ENCODE assay signal across 8 cellular contexts in the genomic region with DNA sequence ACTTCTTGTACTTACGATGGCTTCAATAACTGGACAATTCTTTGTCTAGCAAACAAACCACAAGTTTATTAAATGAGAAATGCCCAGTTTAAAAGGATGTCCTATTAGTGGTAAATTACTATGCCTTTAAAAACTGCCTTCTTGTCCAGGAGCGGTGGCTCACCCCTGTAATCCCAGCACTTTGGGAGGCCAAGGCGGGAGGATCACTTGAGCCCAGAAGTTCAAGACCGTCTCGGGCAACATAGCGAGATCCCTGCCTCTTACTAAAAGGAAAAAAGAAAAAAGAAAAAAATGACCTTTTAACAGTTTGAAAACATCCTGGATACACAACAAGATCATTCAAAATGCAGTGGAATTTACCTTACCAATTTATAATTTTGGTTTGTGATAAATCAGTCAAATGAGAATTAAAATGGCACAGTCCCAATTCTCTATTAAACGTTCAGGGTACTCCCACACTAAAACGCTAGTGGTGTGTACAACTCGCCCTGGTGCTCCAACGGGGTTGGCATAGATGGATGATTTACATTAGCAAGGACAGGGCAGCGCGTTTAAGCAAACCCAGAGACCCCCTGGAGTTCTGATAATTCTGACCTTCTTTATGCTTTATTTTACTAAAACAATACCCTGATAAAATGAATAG. TPM values are rescaled to one million over a fixed set of nuclear protein-coding genes. Genes with fewer than 3 reads are reported as not detected.
DNase-seq lines count a peak whose midpoint lies in the region; ATAC-seq and TF ChIP-seq lines count a peak whose summit lies in the region.

No MANE protein-coding gene starts in this region.

- 39% methylated on average over 12 of the region's 12 CpGs for WGBS in hepatocyte (ENCODE audit: low lambda C conversion rate, missing lambda C conversion rate)

- no peaks in the 10 kb centered on the region for H3K9me2 ChIP-seq in hepatocyte (replicated peaks; ENCODE audit: insufficient read depth)

- H2AFZ ChIP-seq in hepatocyte: peak overlapping the region; percentile 83

- H3K36me3 ChIP-seq in hepatocyte (replicated peaks; ENCODE audit: insufficient read depth, low read depth): no peaks in the 10 kb centered on the region

- H3K4me1 ChIP-seq in hepatocyte (ENCODE audit: insufficient read depth): peaks cover 26% of the 10 kb centered on the region

- no peaks in the 10 kb centered on the region for H3K27me3 Mint-ChIP-seq in activated T-cell treated with anti-CD3 and anti-CD28 coated beads, Interleukin-2, amount 50 U/mL, for 24 hours

- H3K79me2 ChIP-seq in hepatocyte: peaks cover 74% of the 10 kb centered on the region

- no peaks in the 10 kb centered on the region for H3K27me3 ChIP-seq in hepatocyte

- H3K4me3 ChIP-seq in WI38 (ENCODE audit: low read depth, low read length) (peak overlapping the region; percentile 88), hepatocyte (peak overlapping the region; percentile 51)

- peak overlapping the region; percentile 86 for H3K4me2 ChIP-seq in hepatocyte

- H3K27ac ChIP-seq in hepatocyte: peak overlapping the region; percentile 99

- ATAC-seq in stimulated activated effector memory CD8-positive, alpha-beta T cell treated with anti-CD3 and anti-CD28 coated beads, Interleukin-12 subunit alpha, Interleukin-12 subunit beta, amount 100 ng/mL, for 72 hours: no peak
- ATAC-seq in left lobe of liver: no peak

- peak overlapping the region; percentile 87 for H3K4me3 Mint-ChIP-seq in activated T-cell treated with anti-CD3 and anti-CD28 coated beads, Interleukin-2, amount 50 U/mL, for 24 hours
- H3K4me3 Mint-ChIP-seq in stimulated activated effector memory CD8-positive, alpha-beta T cell treated with anti-CD3 and anti-CD28 coated beads, Interleukin-12 subunit alpha, Interleukin-12 subunit beta, amount 100 ng/mL, for 72 hours: peak overlapping the region; percentile 93

- H3K27ac Mint-ChIP-seq in activated T-cell treated with anti-CD3 and anti-CD28 coated beads, Interleukin-2, amount 50 U/mL, for 24 hours: peak overlapping the region; percentile 96
- peak overlapping the region; percentile 96 for H3K27ac Mint-ChIP-seq in stimulated activated effector memory CD8-positive, alpha-beta T cell treated with anti-CD3 and anti-CD28 coated beads, Interleukin-12 subunit alpha, Interleukin-12 subunit beta, amount 100 ng/mL, for 72 hours

- no peaks in the 10 kb centered on the region for H3K9me3 Mint-ChIP-seq in activated T-cell treated with anti-CD3 and anti-CD28 coated beads, Interleukin-2, amount 50 U/mL, for 24 hours
- no peaks in the 10 kb centered on the region for H3K9me3 Mint-ChIP-seq in stimulated activated effector memory CD8-positive, alpha-beta T cell treated with anti-CD3 and anti-CD28 coated beads, Interleukin-12 subunit alpha, Interleukin-12 subunit beta, amount 100 ng/mL, for 72 hours

- H4K20me1 ChIP-seq in hepatocyte (ENCODE audit: insufficient read depth, poor library complexity, severe bottlenecking): peaks cover 24% of the 10 kb centered on the region

- H3K9me3 ChIP-seq in hepatocyte (ENCODE audit: low read depth): no peaks in the 10 kb centered on the region

- peaks cover 63% of the 10 kb centered on the region for H3K4me1 Mint-ChIP-seq in activated T-cell treated with anti-CD3 and anti-CD28 coated beads, Interleukin-2, amount 50 U/mL, for 24 hours (ENCODE audit: low read depth)
- peaks cover 42% of the 10 kb centered on the region for H3K4me1 Mint-ChIP-seq in stimulated activated effector memory CD8-positive, alpha-beta T cell treated with anti-CD3 and anti-CD28 coated beads, Interleukin-12 subunit alpha, Interleukin-12 subunit beta, amount 100 ng/mL, for 72 hours

- TF ChIP-seq CTCF in WI38 (IDR thresholded peaks at IDR 0.05; ENCODE audit: low read depth, low read length) (no peak), hepatocyte (IDR thresholded peaks at IDR 0.05; ENCODE audit: poor library complexity) (no peak)

- no peak for DNase-seq in activated T-cell treated with anti-CD3 and anti-CD28 coated beads, Interleukin-2, amount 50 U/mL, for 24 hours
- DNase-seq in activated T-cell treated with anti-CD3 and anti-CD28 coated beads, Interleukin-2, amount 50 U/mL, for 1 hour: no peak
- DNase-seq in hepatocyte (ENCODE audit: low spot score): peak; percentile 22
- no peak for DNase-seq in stimulated activated effector memory CD8-positive, alpha-beta T cell treated with anti-CD3 and anti-CD28 coated beads, Interleukin-12 subunit alpha, Interleukin-12 subunit beta, amount 100 ng/mL, for 72 hours (ENCODE audit: low spot score in 2 of 2)
- no peak for DNase-seq in activated CD8-positive, alpha-beta memory T cell treated with anti-CD3 and anti-CD28 coated beads, Interleukin-2, amount 50 U/mL, for 4 hours
- no peak for DNase-seq in NOMO-1 treated with DMSO at 0.1 percent for 48 hours (lab: John Stamatoyannopoulos, UW; ENCODE audit: unreplicated experiment)
- no peak for DNase-seq in left lobe of liver (ENCODE audit: low spot score)

- peaks cover 58% of the 10 kb centered on the region for H3K36me3 Mint-ChIP-seq in activated T-cell treated with anti-CD3 and anti-CD28 coated beads, Interleukin-2, amount 50 U/mL, for 24 hours (ENCODE audit: low read depth)
- H3K36me3 Mint-ChIP-seq in stimulated activated effector memory CD8-positive, alpha-beta T cell treated with anti-CD3 and anti-CD28 coated beads, Interleukin-12 subunit alpha, Interleukin-12 subunit beta, amount 100 ng/mL, for 72 hours: peaks cover 38% of the 10 kb centered on the region

RNA-seq across cellular contexts. Expression of gene ZBTB2, which starts 2.2 kb away (rescaled TPM):
- total RNA-seq in hepatocyte (17.3 and 17.4 TPM in 2 replicates), left lobe of liver (2.7 TPM)
- polyA plus RNA-seq in hepatocyte: 10.2 and 10.6 TPM in 2 replicates
